In the genomic region with DNA sequence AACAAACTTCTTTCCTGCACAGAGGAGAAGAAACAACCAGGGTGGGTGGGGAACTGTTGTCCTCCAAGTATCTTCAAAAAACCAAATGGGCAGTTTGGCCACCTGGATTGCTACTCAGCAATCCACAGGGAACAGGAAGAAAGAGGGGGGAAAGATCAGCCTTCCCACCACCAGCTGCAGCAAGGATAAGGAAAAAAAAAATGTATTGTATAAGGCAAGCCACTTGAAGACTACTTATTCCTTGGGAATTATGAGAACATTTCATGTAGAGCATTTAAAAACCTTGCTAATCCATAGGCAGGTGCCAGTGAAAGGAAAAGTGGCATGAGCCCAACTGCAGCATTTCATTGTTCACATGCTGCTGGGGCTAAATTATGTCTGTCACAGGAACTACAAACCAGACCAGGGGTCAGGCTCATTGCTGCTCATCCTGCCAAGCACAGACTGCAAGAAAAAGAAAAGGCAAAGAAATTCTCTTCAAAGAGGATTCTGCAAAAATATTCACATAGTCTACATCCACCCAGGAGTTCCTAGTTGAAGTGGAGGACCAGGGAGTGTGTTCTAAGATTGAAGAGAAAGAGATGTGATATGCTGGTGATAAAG, we compare ENCODE assay signal across 9 cellular contexts. TPM values are rescaled to one million over a fixed set of nuclear protein-coding genes. Genes with fewer than 3 reads are reported as not detected.
A peak's percentile ranks its signal among the peaks of the same experiment; 100 is the strongest.
DNase-seq lines count a peak whose midpoint lies in the region; ATAC-seq and TF ChIP-seq lines count a peak whose summit lies in the region.
"Had no signal": no experiment of that assay in that cellular context is flagged by ENCODE, and none has a peak within 500 bp of the region (broad histone marks: within the 10 kb centered on the region; RNA-seq: fewer than 3 reads in every experiment).

No MANE protein-coding gene starts in this region.

- H3K36me3 ChIP-seq in HUES6 (ENCODE audit: control insufficient read depth, insufficient read depth, low read length): peaks cover 10% of the 10 kb centered on the region

- H3K9me3 Mint-ChIP-seq in brain: no peaks in the 10 kb centered on the region
- no peaks in the 10 kb centered on the region for H3K9me3 Mint-ChIP-seq in progenitor cell of endocrine pancreas (ENCODE audit: low read depth)

- H3K4me1 ChIP-seq in HUES6 (ENCODE audit: control insufficient read depth, insufficient read depth, low read length): peaks cover 24% of the 10 kb centered on the region

- no peak overlapping the region for H3K9ac ChIP-seq in HUES6 (ENCODE audit: low read length)

- H3K4me3 ChIP-seq in HUES6 (ENCODE audit: low read depth, low read length): peak overlapping the region; percentile 85; the same call in 1 of the 2 replicates

- no peak for TF ChIP-seq CTCF in brain (conservative IDR thresholded peaks at IDR 0.05)
- no peak for TF ChIP-seq CTCF in progenitor cell of endocrine pancreas (IDR thresholded peaks at IDR 0.05; ENCODE audit: unreplicated experiment)

- H3K27ac Mint-ChIP-seq in brain (peak overlapping the region in 3 of 5 experiments; percentile 1 to 63 (median 13)), progenitor cell of endocrine pancreas (peak overlapping the region; percentile 22)

- H3K9me3 ChIP-seq in HUES6 (ENCODE audit: control insufficient read depth, insufficient read depth, low read depth, low read length): no peaks in the 10 kb centered on the region

- H3K36me3 Mint-ChIP-seq in brain (peaks cover 16% of the 10 kb centered on the region), progenitor cell of endocrine pancreas (ENCODE audit: insufficient read depth) (peaks cover 10% of the 10 kb centered on the region)

- H3K27me3 ChIP-seq in HUES6 (ENCODE audit: control insufficient read depth, insufficient read depth, low read length): no peaks in the 10 kb centered on the region

- H3K4me1 Mint-ChIP-seq in brain (peaks cover 8% of the 10 kb centered on the region), progenitor cell of endocrine pancreas (ENCODE audit: low read depth) (peaks cover 11% of the 10 kb centered on the region)

- ATAC-seq in GM21447 (IDR thresholded peaks at IDR 0.05; ENCODE audit: unreplicated experiment) (no peak), GM18498 (IDR thresholded peaks at IDR 0.05; ENCODE audit: unreplicated experiment) (no peak), HG03439 (IDR thresholded peaks at IDR 0.05; ENCODE audit: unreplicated experiment) (no peak)

- no peak overlapping the region for H3K27ac ChIP-seq in HUES6 (ENCODE audit: low read depth, low read length)

- peak; percentile 64 for DNase-seq in DMS79 treated with DMSO at 0.1 percent for 48 hours (lab: John Stamatoyannopoulos, UW)
- no peak for DNase-seq in DMS79 (lab: John Stamatoyannopoulos, UW)
- DNase-seq in progenitor cell of endocrine pancreas (ENCODE audit: low spot score, unreplicated experiment): no peak
- DNase-seq: 8988T had no signal

- H3K4me3 Mint-ChIP-seq in brain (no peak overlapping the region), progenitor cell of endocrine pancreas (ENCODE audit: low read depth) (peak overlapping the region; percentile 55)

- H3K27me3 Mint-ChIP-seq in brain: peaks cover 3% of the 10 kb centered on the region
- no peaks in the 10 kb centered on the region for H3K27me3 Mint-ChIP-seq in progenitor cell of endocrine pancreas

RNA-seq across cellular contexts. Expression of gene RAB30, which starts 2.2 kb away (rescaled TPM):
- polyA plus RNA-seq in brain (ENCODE audit: insufficient read depth, low read depth, low replicate concordance): 7.4 TPM
- total RNA-seq in progenitor cell of endocrine pancreas: 13.5 and 13.9 TPM in 2 replicates
